Comparison of ENCODE assay signal across 11 cellular contexts in the genomic region with DNA sequence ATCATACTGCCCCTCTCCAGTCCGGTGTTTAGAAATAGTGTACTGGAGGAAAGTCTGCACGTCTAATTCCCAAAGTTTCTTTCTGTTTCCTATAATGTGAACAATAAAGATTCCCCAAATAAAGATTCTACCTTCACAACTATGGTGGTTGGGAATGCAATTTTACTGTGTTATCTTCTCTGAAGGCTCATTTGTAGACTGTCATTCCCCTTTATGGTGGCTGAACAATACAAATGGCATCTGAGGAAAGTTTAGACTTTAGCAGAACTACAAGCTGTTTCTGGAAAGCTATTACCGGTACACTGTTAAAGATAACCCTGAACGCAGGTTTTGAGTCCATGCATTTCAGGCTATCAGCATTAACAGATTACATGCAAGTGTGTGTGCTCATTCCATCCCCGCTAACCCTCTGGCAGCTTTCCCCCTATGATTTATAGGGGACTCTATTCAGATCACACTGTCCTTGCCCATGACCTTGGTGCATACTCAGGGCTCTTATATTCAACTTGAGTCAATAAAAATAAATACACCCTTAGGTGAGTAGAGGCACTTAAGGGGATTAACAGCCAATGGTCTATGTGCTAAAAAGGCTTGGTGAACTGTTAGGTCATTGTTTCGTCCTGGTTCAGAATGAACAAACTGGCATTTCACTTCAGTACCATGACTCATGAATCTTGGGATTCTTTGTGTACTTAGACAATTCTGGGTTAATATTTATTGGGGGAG.
A peak's percentile ranks its signal among the peaks of the same experiment; 100 is the strongest.
DNase-seq lines count a peak whose midpoint lies in the region; ATAC-seq, FAIRE-seq and TF ChIP-seq lines count a peak whose summit lies in the region.
"Had no signal": no experiment of that assay in that cellular context is flagged by ENCODE, and none has a peak within 500 bp of the region (broad histone marks: within the 10 kb centered on the region; RNA-seq: fewer than 3 reads in every experiment).

No MANE protein-coding gene starts in this region.

- ATAC-seq in A549 (peak; percentile 84 to 88), SK-N-SH treated with all-trans-retinoic acid at 6 μM for 48 hours (peak; percentile 12), GM19023 (IDR thresholded peaks at IDR 0.05; ENCODE audit: unreplicated experiment) (no peak)
- ATAC-seq: activated T-cell treated with anti-CD3 and anti-CD28 coated beads, Interleukin-2, amount 50 U/mL, for 72 hours had no signal

- H3K9me3 ChIP-seq in A549 (no peaks in the 10 kb centered on the region), PC-9 (ENCODE audit: insufficient read depth, low read depth) (no peaks in the 10 kb centered on the region)
- H3K9me3 ChIP-seq: uterus had no signal

- TF ChIP-seq CTCF in A549 (IDR thresholded peaks at IDR 0.05) (no peak), PC-9 (conservative IDR thresholded peaks at IDR 0.05) (no peak)

- H3K4me2 ChIP-seq in A549 = peak overlapping the region; percentile 93
- no peak overlapping the region for H3K4me2 ChIP-seq in PC-9

- peak; percentile 100 for FAIRE-seq in A549 (lab: Jason Lieb, UNC)

- no peaks in the 10 kb centered on the region for H3K79me2 ChIP-seq in PC-9 (ENCODE audit: low read depth)

- POLR2A ChIA-PET in A549 (lab: Yijun Ruan, JAX) (interaction anchor here (0.6 to 3.9 kb wide), 7 partner anchors 19 to 90 kb away, joined by 3 to 27 read pairs (median 4); a partner anchor contains a TSS), HEK293T (lab: Yijun Ruan, JAX) (interaction anchor here (0.6 to 1.8 kb wide), 5 partner anchors 10 to 91 kb away, joined by 3 to 8 read pairs (median 5); a partner anchor contains a TSS), PC-9 (lab: Charles Lee; ENCODE audit: unreplicated experiment) (no interaction called here)

- no peak overlapping the region for H2AFZ ChIP-seq in PC-9

- TF ChIP-seq EP300 in A549 (IDR thresholded peaks at IDR 0.05) = peak; percentile 58 to 63; a peak in 3 of 5 replicates

- H4K20me1 ChIP-seq in PC-9 (ENCODE audit: insufficient read depth) = no peaks in the 10 kb centered on the region

- H3K4me1 ChIP-seq in A549 = peaks cover 50% of the 10 kb centered on the region
- H3K4me1 ChIP-seq in PC-9 (replicated peaks; ENCODE audit: insufficient read depth) = no peaks in the 10 kb centered on the region
- H3K4me1 ChIP-seq: uterus had no signal

- 1% methylated on average over 6 of the region's 6 CpGs for WGBS in A549 (ENCODE audit: missing lambda C conversion rate)

- BruUV-seq in PC-9 (replicated peaks; lab: Mats Ljungman, UMichigan) = no TSS peak

- peak overlapping the region; percentile 93 to 98 for H3K27ac ChIP-seq in A549
- no peak overlapping the region for H3K27ac ChIP-seq in PC-9
- H3K27ac ChIP-seq: uterus had no signal

- H3K27me3 ChIP-seq in PC-9 (ENCODE audit: insufficient read depth, low read depth) = no peaks in the 10 kb centered on the region
- H3K27me3 ChIP-seq: uterus had no signal

- H3K9me2 ChIP-seq in PC-9 (ENCODE audit: insufficient read depth) = no peaks in the 10 kb centered on the region

- intact Hi-C loops in PC-9 (cut with micrococcal nuclease; ENCODE audit: unreplicated experiment) = no loop called here

- CTCF ChIA-PET in A549 (lab: Yijun Ruan, JAX) = interaction anchor here (0.6 to 2.8 kb wide), 9 partner anchors 9 to 145 kb away, joined by 3 to 15 read pairs (median 3); a partner anchor contains a TSS
- CTCF ChIA-PET in HEK293T (lab: Yijun Ruan, JAX) = interaction anchor here (1.2 kb wide), 1 partner anchor 9 kb away, joined by 4 read pairs; no protein-coding TSS in a partner anchor
- CTCF ChIA-PET in PC-9 (lab: Charles Lee) = no interaction called here

- no peaks in the 10 kb centered on the region for H3K36me3 ChIP-seq in PC-9 (ENCODE audit: low read depth)
- H3K36me3 ChIP-seq: uterus had no signal

- H3F3A ChIP-seq in PC-9 (ENCODE audit: insufficient read depth, low read depth) = no peaks in the 10 kb centered on the region

- DNase-seq in A549 (ENCODE audit: low read depth in 1 of 2, low spot score in 1 of 2) (peak; percentile 63 to 93), HEK293T (ENCODE audit: extremely low spot score) (no peak), iris pigment epithelial cell (ENCODE audit: low read depth) (peak; percentile 65), PC-9 (no peak)
- no peak for DNase-seq in activated CD8-positive, alpha-beta memory T cell treated with anti-CD3 and anti-CD28 coated beads for 24 hours
- DNase-seq in activated CD4-positive, alpha-beta T cell treated with anti-CD3 and anti-CD28 coated beads for 48 hours = no peak
- DNase-seq: activated T-cell treated with anti-CD3 and anti-CD28 coated beads, Interleukin-2, amount 50 U/mL, for 72 hours; CD4-positive, CD25-positive, alpha-beta regulatory T cell; uterus had no signal

- no peak for TF ChIP-seq POLR2A in A549 (IDR thresholded peaks at IDR 0.05; ENCODE audit: low read length)

- TF ChIP-seq RAD21 in A549 (conservative IDR thresholded peaks at IDR 0.05 in 1 of 2, IDR thresholded peaks at IDR 0.05 in 1 of 2) = peak; percentile 16 to 38; a peak in 1 of 5 replicates

- H3K4me3 ChIP-seq in A549 (peak overlapping the region; percentile 27; the same call in 2 of the 3 replicates), PC-9 (no peak overlapping the region)
- H3K4me3 ChIP-seq: uterus had no signal

TF ChIP-seq in A549, 52 proteins besides CTCF, POLR2A, EP300 and RAD21 (continues in another document):
- no peak for TF ChIP-seq FOSB (CRISPR knock-in tag; IDR thresholded peaks at IDR 0.05)
- no peak for TF ChIP-seq CHD4 (IDR thresholded peaks at IDR 0.05; ENCODE audit: borderline replicate concordance)
- TF ChIP-seq, protein P1, sequence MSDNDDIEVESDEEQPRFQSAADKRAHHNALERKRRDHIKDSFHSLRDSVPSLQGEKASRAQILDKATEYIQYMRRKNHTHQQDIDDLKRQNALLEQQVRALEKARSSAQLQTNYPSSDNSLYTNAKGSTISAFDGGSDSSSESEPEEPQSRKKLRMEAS (IDR thresholded peaks at IDR 0.05) = peak; percentile 36; the same call in 1 of the 2 replicates
- TF ChIP-seq, protein P2, sequence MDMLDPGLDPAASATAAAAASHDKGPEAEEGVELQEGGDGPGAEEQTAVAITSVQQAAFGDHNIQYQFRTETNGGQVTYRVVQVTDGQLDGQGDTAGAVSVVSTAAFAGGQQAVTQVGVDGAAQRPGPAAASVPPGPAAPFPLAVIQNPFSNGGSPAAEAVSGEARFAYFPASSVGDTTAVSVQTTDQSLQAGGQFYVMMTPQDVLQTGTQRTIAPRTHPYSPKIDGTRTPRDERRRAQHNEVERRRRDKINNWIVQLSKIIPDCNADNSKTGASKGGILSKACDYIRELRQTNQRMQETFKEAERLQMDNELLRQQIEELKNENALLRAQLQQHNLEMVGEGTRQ (IDR thresholded peaks at IDR 0.05) = no peak

TF ChIP-seq in HEK293T, 16 proteins besides CTCF, POLR2A, EP300 and RAD21:
- TF ChIP-seq, protein P3, sequence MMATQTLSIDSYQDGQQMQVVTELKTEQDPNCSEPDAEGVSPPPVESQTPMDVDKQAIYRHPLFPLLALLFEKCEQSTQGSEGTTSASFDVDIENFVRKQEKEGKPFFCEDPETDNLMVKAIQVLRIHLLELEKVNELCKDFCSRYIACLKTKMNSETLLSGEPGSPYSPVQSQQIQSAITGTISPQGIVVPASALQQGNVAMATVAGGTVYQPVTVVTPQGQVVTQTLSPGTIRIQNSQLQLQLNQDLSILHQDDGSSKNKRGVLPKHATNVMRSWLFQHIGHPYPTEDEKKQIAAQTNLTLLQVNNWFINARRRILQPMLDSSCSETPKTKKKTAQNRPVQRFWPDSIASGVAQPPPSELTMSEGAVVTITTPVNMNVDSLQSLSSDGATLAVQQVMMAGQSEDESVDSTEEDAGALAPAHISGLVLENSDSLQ (IDR thresholded peaks at IDR 0.05) = peak; percentile 87
- TF ChIP-seq L3MBTL2 (conservative IDR thresholded peaks at IDR 0.05) = no peak

TF ChIP-seq in SK-N-SH treated with all-trans-retinoic acid at 6 μM for 48 hours, 23 proteins besides CTCF, POLR2A, EP300 and RAD21:
- TF ChIP-seq ISL1 (CRISPR knock-in tag; IDR thresholded peaks at IDR 0.05) = 0 out of 2 replicates have a peak, but pooled peaks have one; percentile 17
- TF ChIP-seq ZNF70 (CRISPR knock-in tag; IDR thresholded peaks at IDR 0.05) = no peak

Comparison
In these comparisons a context has a peak if more than half of its experiments do, and no peak if none do; other contexts are left out.
1. DNase-seq: peak in A549 (2 of 2) and iris pigment epithelial cell (single experiment); none in HEK293T (single experiment), PC-9 (0 of 2), activated CD8-positive, alpha-beta memory T cell treated with anti-CD3 and anti-CD28 coated beads for 24 hours (single experiment) and activated CD4-positive, alpha-beta T cell treated with anti-CD3 and anti-CD28 coated beads for 48 hours (single experiment).